In the genomic region with DNA sequence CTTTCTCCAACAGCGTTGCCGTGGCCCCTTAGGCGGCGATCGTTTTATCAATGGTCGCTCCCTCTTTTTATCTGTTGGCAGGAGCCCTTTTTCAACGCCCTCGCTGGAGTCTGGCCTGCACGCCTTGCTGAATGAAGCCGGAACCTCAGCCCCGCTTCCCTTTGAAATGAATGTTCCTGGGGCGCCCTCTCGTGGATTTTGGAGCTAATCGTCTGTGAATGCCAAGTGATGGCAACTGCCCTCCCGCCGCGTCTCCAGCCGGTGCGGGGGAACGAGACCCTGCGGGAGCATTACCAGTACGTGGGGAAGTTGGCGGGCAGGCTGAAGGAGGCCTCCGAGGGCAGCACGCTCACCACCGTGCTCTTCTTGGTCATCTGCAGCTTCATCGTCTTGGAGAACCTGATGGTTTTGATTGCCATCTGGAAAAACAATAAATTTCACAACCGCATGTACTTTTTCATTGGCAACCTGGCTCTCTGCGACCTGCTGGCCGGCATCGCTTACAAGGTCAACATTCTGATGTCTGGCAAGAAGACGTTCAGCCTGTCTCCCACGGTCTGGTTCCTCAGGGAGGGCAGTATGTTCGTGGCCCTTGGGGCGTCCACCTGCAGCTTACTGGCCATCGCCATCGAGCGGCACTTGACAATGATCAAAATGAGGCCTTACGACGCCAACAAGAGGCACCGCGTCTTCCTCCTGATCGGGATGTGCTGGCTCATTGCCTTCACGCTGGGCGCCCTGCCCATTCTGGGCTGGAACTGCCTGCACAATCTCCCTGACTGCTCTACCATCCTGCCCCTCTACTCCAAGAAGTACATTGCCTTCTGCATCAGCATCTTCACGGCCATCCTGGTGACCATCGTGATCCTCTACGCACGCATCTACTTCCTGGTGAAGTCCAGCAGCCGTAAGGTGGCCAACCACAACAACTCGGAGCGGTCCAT, we compare ENCODE assay signal across 8 cellular contexts. TPM values are rescaled to one million over a fixed set of nuclear protein-coding genes. Genes with fewer than 3 reads are reported as not detected.
DNase-seq lines count a peak whose midpoint lies in the region; ATAC-seq and TF ChIP-seq lines count a peak whose summit lies in the region.

No MANE protein-coding gene starts in this region.

- DNase-seq in DMS153 treated with DMSO at 0.1 percent for 48 hours (lab: John Stamatoyannopoulos, UW; ENCODE audit: unreplicated experiment) (peak; percentile 69), NCI-H226 (peak; percentile 75), colonic mucosa (peak; percentile 89), left lung (peak; percentile 83 to 88)
- peak; percentile 90 for DNase-seq in activated CD4-positive, alpha-beta T cell treated with anti-CD3 and anti-CD28 coated beads for 48 hours
- peak; percentile 64 to 78 for DNase-seq in stimulated activated CD4-positive, alpha-beta T cell treated with anti-CD3 and anti-CD28 coated beads, Interleukin-4, amount 100 ng/mL, for 4 hours

- no peaks in the 10 kb centered on the region for H3K9me3 ChIP-seq in colonic mucosa
- H3K9me3 ChIP-seq in left lung: no peaks in the 10 kb centered on the region

- no peak overlapping the region for H3K9ac ChIP-seq in colonic mucosa (ENCODE audit: low read depth in 2 of 2, low read length in 2 of 2)

- peak; percentile 76 for TF ChIP-seq CTCF in colonic mucosa (IDR thresholded peaks at IDR 0.05)
- TF ChIP-seq CTCF in left lung (IDR thresholded peaks at IDR 0.05): peak; percentile 67 to 70

- H3K4me3 ChIP-seq in colonic mucosa: no peak overlapping the region
- H3K4me3 ChIP-seq in left lung: no peak overlapping the region

- no peak overlapping the region for H3K27ac ChIP-seq in colonic mucosa
- H3K27ac ChIP-seq in left lung: no peak overlapping the region

- H3K27me3 ChIP-seq in colonic mucosa: no peaks in the 10 kb centered on the region
- H3K27me3 ChIP-seq in left lung: peaks cover 0 to 10% of the 10 kb centered on the region in 2 donors

- peak; percentile 66 for ATAC-seq in HG02798 (IDR thresholded peaks at IDR 0.05; ENCODE audit: poor library complexity, unreplicated experiment)
- peak; percentile 94 for ATAC-seq in left lung
- no peak for ATAC-seq in GM21381 (IDR thresholded peaks at IDR 0.05; ENCODE audit: unreplicated experiment)

- H3K36me3 ChIP-seq in colonic mucosa: no peaks in the 10 kb centered on the region
- H3K36me3 ChIP-seq in left lung: no peaks in the 10 kb centered on the region

- H3K4me1 ChIP-seq in colonic mucosa (no peaks in the 10 kb centered on the region), left lung (peaks cover 3 to 17% of the 10 kb centered on the region in 2 donors)

- intact Hi-C loops in colonic mucosa (cut with DNase I): loop anchor here (2.0 to 5.0 kb wide), 2 partner anchors 408 to 1324 kb away; no protein-coding TSS in a partner anchor
- intact Hi-C loops in left lung (cut with DNase I): loop anchor here in 1 of 2 donors (2.0 kb wide), 1 partner anchor 408 kb away; no protein-coding TSS in a partner anchor

RNA-seq across cellular contexts. Expression of gene S1PR3, which starts 10.0 kb away (rescaled TPM):
- 1 to 10 TPM in 1 of 2 donors, under 1 TPM in 1; 0.67 to 3.2 TPM for total RNA-seq in colonic mucosa
- total RNA-seq in left lung: 10 to 100 TPM in 1 of 2 donors, 1 to 10 TPM in 1; 6.9 to 15.8 TPM
